Comparison of ENCODE assay signal across 16 cellular contexts in the genomic region with DNA sequence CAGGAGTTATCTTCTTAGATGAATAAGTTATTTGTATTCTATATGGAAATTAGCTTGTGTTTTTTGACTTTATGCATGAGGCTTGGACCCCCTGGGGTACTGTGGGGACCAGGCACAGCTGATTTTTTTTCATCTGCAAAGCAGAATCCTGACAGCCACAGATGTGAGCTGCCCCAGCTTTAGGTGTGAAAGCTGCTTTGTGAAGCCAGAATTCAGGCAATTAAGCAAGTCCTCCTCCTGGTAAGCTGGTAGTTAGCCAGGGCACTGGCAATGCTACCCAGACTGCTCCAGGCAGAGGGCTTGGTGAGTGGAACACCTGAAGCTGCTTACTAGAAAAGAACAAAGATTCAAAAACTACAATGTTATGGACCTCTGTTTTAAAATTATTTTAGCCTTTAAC.
"Had no signal": no experiment of that assay in that cellular context is flagged by ENCODE, and none has a peak within 500 bp of the region (broad histone marks: within the 10 kb centered on the region; RNA-seq: fewer than 3 reads in every experiment).

No MANE protein-coding gene starts in this region.

- H3K9me3 ChIP-seq: esophagus squamous epithelium, prostate gland, transverse colon, vagina had no signal

- H3K27ac ChIP-seq: esophagus squamous epithelium, heart right ventricle, left lung, prostate gland, transverse colon, vagina, VCaP had no signal

- H3K4me3 ChIP-seq: esophagus squamous epithelium, heart right ventricle, left lung, prostate gland, transverse colon, vagina had no signal

- H3K36me3 Mint-ChIP-seq: activated naive CD8-positive, alpha-beta T cell had no signal

- H3K4me1 ChIP-seq: heart right ventricle, left lung, prostate gland, transverse colon, vagina had no signal

- ATAC-seq: heart right ventricle; left lung; right cardiac atrium; stimulated activated naive CD8-positive, alpha-beta T cell treated with anti-CD3 and anti-CD28 coated beads, Interleukin-15, Interleukin-2, amounts not matched to agents 100 U/mL and 50 U/mL, for 24 hours had no signal

- H3K36me3 ChIP-seq: esophagus squamous epithelium, heart right ventricle, left lung, prostate gland, transverse colon, vagina had no signal

- H3K4me3 Mint-ChIP-seq: activated naive CD8-positive, alpha-beta T cell; dendritic cell treated with granulocyte-macrophage colony-stimulating factor and Interleukin-4, amounts not matched to agents 40 ng/mL and 50 ng/mL, for 4 days had no signal

- H3K27ac Mint-ChIP-seq: activated naive CD8-positive, alpha-beta T cell; dendritic cell treated with granulocyte-macrophage colony-stimulating factor and Interleukin-4, amounts not matched to agents 40 ng/mL and 50 ng/mL, for 4 days had no signal

- H3K27me3 ChIP-seq: esophagus squamous epithelium, heart right ventricle, left lung, transverse colon, vagina had no signal

- H3K27me3 Mint-ChIP-seq: dendritic cell treated with granulocyte-macrophage colony-stimulating factor and Interleukin-4, amounts not matched to agents 40 ng/mL and 50 ng/mL, for 4 days had no signal

- DNase-seq: activated CD4-positive, alpha-beta T cell treated with anti-CD3 and anti-CD28 coated beads for 1 hour; effector memory CD4-positive, alpha-beta T cell; esophagus squamous epithelium; heart right ventricle; islet precursor cell; left lung; mammary epithelial cell; right cardiac atrium; stimulated activated naive CD8-positive, alpha-beta T cell treated with anti-CD3 and anti-CD28 coated beads, Interleukin-15, Interleukin-2, amounts not matched to agents 100 U/mL and 50 U/mL, for 24 hours; T-helper 2 cell; transverse colon had no signal
